ENCODE assay signal across 8 cellular contexts in genomic region chr4:68271851-68272756, GRCh38. TPM values are rescaled to one million over a fixed set of nuclear protein-coding genes. Genes with fewer than 3 reads are reported as not detected.
DNase-seq lines count a peak whose midpoint lies in the region; ATAC-seq and TF ChIP-seq lines count a peak whose summit lies in the region.

No MANE protein-coding gene starts in this region.

- H2BK15ac ChIP-seq in H9 (ENCODE audit: low read depth, low read length): no peak overlapping the region

- TF ChIP-seq EP300 in gastroesophageal sphincter (IDR thresholded peaks at IDR 0.05): no peak

- H3K4me2 ChIP-seq in H9 (ENCODE audit: insufficient read depth, insufficient read length, low read length) (peak overlapping the region; percentile 33), Karpas-422 (ENCODE audit: low read depth, low read length, poor library complexity, severe bottlenecking) (no peak overlapping the region)

- H3K27ac ChIP-seq in H9 (ENCODE audit: insufficient read length, low read depth, low read length) (no peak overlapping the region), Karpas-422 (ENCODE audit: low read length) (no peak overlapping the region), gastroesophageal sphincter (no peak overlapping the region), prostate gland (no peak overlapping the region)

- H2AK5ac ChIP-seq in H9 (ENCODE audit: insufficient read length, low read length): no peak overlapping the region

- H3K27me3 ChIP-seq in H9 (ENCODE audit: insufficient read depth, low read length): no peaks in the 10 kb centered on the region
- no peaks in the 10 kb centered on the region for H3K27me3 ChIP-seq in Karpas-422 (ENCODE audit: low read length)
- peaks cover 4% of the 10 kb centered on the region for H3K27me3 ChIP-seq in gastroesophageal sphincter
- no peaks in the 10 kb centered on the region for H3K27me3 ChIP-seq in prostate gland (replicated peaks; ENCODE audit: insufficient read depth)

- H2BK12ac ChIP-seq in H9 (ENCODE audit: insufficient read length, low read depth, low read length): no peak overlapping the region

- no peaks in the 10 kb centered on the region for H3K27me3 Mint-ChIP-seq in H9 (ENCODE audit: low read depth)

- peaks cover 10% of the 10 kb centered on the region; the same call in 1 of the 2 replicates for H3K4me1 ChIP-seq in H9 (ENCODE audit: insufficient read depth, low read length)
- no peaks in the 10 kb centered on the region for H3K4me1 ChIP-seq in Karpas-422 (ENCODE audit: low read length)
- H3K4me1 ChIP-seq in gastroesophageal sphincter: no peaks in the 10 kb centered on the region
- no peaks in the 10 kb centered on the region for H3K4me1 ChIP-seq in prostate gland (replicated peaks)

- no peak overlapping the region for H4K91ac ChIP-seq in H9 (ENCODE audit: insufficient read length, low read depth, low read length)

- H2BK20ac ChIP-seq in H9 (ENCODE audit: low read depth, low read length, poor library complexity, severe bottlenecking): no peak overlapping the region

- H2BK5ac ChIP-seq in H9 (ENCODE audit: insufficient read length, low read length): no peak overlapping the region

- H3K23me2 ChIP-seq in H9 (ENCODE audit: insufficient read length, low read depth, low read length, poor library complexity, severe bottlenecking): no peaks in the 10 kb centered on the region

- TF ChIP-seq POLR2A in gastroesophageal sphincter (IDR thresholded peaks at IDR 0.05) (no peak), prostate gland (IDR thresholded peaks at IDR 0.05) (no peak)

- H3K79me2 ChIP-seq in H9 (ENCODE audit: insufficient read depth, low read length) (no peaks in the 10 kb centered on the region), Karpas-422 (ENCODE audit: low read length) (no peaks in the 10 kb centered on the region)

- H2BK120ac ChIP-seq in H9 (ENCODE audit: low read depth, low read length, poor library complexity, severe bottlenecking): no peak overlapping the region

- H3K4me3 Mint-ChIP-seq in H9: peak overlapping the region; percentile 55 to 62

- peaks cover 36 to 38% of the 10 kb centered on the region in 2 experiments for H3K9me3 Mint-ChIP-seq in H9

- H3K36me3 Mint-ChIP-seq in H9 (ENCODE audit: insufficient read depth in 1 of 3, low read depth in 3 of 3): peaks cover 30 to 48% (median 32%) of the 10 kb centered on the region in 3 experiments

- ATAC-seq in gastroesophageal sphincter: peak; percentile 63

- H3K79me1 ChIP-seq in H9 (ENCODE audit: insufficient read depth, low read depth, low read length, poor library complexity, severe bottlenecking): no peaks in the 10 kb centered on the region

- H3K4me3 ChIP-seq in AG10803 (ENCODE audit: low read length) (peak overlapping the region; percentile 53), Karpas-422 (ENCODE audit: low read length) (no peak overlapping the region), WI38 (ENCODE audit: low read depth, low read length) (peak overlapping the region; percentile 22; the same call in 1 of the 2 replicates), gastroesophageal sphincter (peak overlapping the region in 1 of 2 donors; percentile 4), prostate gland (no peak overlapping the region)

- no peaks in the 10 kb centered on the region for H3K9me2 ChIP-seq in Karpas-422 (replicated peaks; ENCODE audit: insufficient read depth, low read length)

- no CpG with 5 or more reads among the region's 13 CpGs for WGBS in H9 (ENCODE audit: extremely low coverage, insufficient read length, low lambda C conversion rate)
- 27 to 30% methylated on average over 5 to 13 of the region's 13 CpGs for WGBS in gastroesophageal sphincter (ENCODE audit: low coverage in 1 of 2), 2 donors
- WGBS in prostate gland: 39% methylated on average over 13 of the region's 13 CpGs

- H3K9ac ChIP-seq in H9 (ENCODE audit: extremely low read depth, insufficient read length, low read length) (peak overlapping the region; percentile 17), Karpas-422 (ENCODE audit: low read length) (no peak overlapping the region)

- H3K9me3 ChIP-seq in H9 (ENCODE audit: control insufficient read depth, low read depth, low read length) (peaks cover 18% of the 10 kb centered on the region), Karpas-422 (ENCODE audit: low read length) (no peaks in the 10 kb centered on the region), gastroesophageal sphincter (no peaks in the 10 kb centered on the region), prostate gland (no peaks in the 10 kb centered on the region)

- no peak overlapping the region for H4K5ac ChIP-seq in H9 (ENCODE audit: insufficient read length, low read depth, low read length)

- no peak overlapping the region for H4K8ac ChIP-seq in H9 (replicated peaks; ENCODE audit: insufficient read length, low read depth, low read length)

- no peak overlapping the region for H3K4ac ChIP-seq in H9 (ENCODE audit: low read depth, low read length)

- H4K20me1 ChIP-seq in H9 (ENCODE audit: control insufficient read depth, insufficient read depth, insufficient read length): no peaks in the 10 kb centered on the region
- H4K20me1 ChIP-seq in Karpas-422 (ENCODE audit: insufficient read depth, low read depth, low read length): no peaks in the 10 kb centered on the region

- H3T11ph ChIP-seq in H9 (ENCODE audit: low read length): no peak overlapping the region

- no peak overlapping the region for H3K56ac ChIP-seq in H9 (ENCODE audit: insufficient read length, low read depth, low read length)

- DNase-seq in AG10803 (ENCODE audit: low read depth): peak; percentile 71
- peak; percentile 35 for DNase-seq in GM04503 (ENCODE audit: low read depth)
- DNase-seq in H9: peak; percentile 32
- peak; percentile 78 for DNase-seq in Karpas-422
- DNase-seq in prostate gland (ENCODE audit: low spot score): peak; percentile 12
- DNase-seq in KG1 (lab: John Stamatoyannopoulos, UW): no peak

- intact Hi-C loops in prostate gland (cut with DNase I): loop anchor here (5.0 kb wide), 1 partner anchor 105 kb away; no protein-coding TSS in a partner anchor

- no peak overlapping the region for H3K18ac ChIP-seq in H9 (ENCODE audit: insufficient read length, low read depth, low read length)

- TF ChIP-seq CTCF in AG10803 (conservative IDR thresholded peaks at IDR 0.05; ENCODE audit: low read length) (peak; percentile 75), H9 (conservative IDR thresholded peaks at IDR 0.05) (peak; percentile 80), WI38 (IDR thresholded peaks at IDR 0.05; ENCODE audit: low read depth, low read length) (peak; percentile 48; the same call in 1 of the 2 replicates), gastroesophageal sphincter (IDR thresholded peaks at IDR 0.05) (peak; percentile 73 to 77 (median 74)), prostate gland (IDR thresholded peaks at IDR 0.05) (peak; percentile 49 to 87 (median 84))

- H3K36me3 ChIP-seq in Karpas-422 (ENCODE audit: insufficient read depth, low read length) (no peaks in the 10 kb centered on the region), gastroesophageal sphincter (no peaks in the 10 kb centered on the region), prostate gland (no peaks in the 10 kb centered on the region)

- peaks cover 27% of the 10 kb centered on the region in 2 experiments for H3K4me1 Mint-ChIP-seq in H9

- H3K14ac ChIP-seq in H9 (ENCODE audit: insufficient read depth, low read length): no peak overlapping the region

- no peak overlapping the region for H3K23ac ChIP-seq in H9 (ENCODE audit: insufficient read length, low read depth, low read length)

- H2AFZ ChIP-seq in H9 (ENCODE audit: low read length) (peak overlapping the region; percentile 77), Karpas-422 (ENCODE audit: low read length) (no peak overlapping the region)

- H3K27ac Mint-ChIP-seq in H9: peak overlapping the region; percentile 44 to 97 (median 95)

RNA-seq across cellular contexts. Expression of gene TMPRSS11B, which starts 26.6 kb away (rescaled TPM):
- not detected in 2 replicates for total RNA-seq in H9 (2021)
- total RNA-seq in Karpas-422 (2014; rRNA removed; shearing (Covaris generic); ENCODE audit: low replicate concordance): not detected in 2 replicates
- total RNA-seq in gastroesophageal sphincter: 1 to 10 TPM in 2 of 4 donors, under 1 TPM in 1, not detected in 1; 0.40 to 3.2 (median 1.6) TPM
- not detected for total RNA-seq in prostate gland

Comparison
In these comparisons a context has a peak if more than half of its experiments do, and no peak if none do; other contexts are left out.
1. H3K4me3 ChIP-seq: peak in AG10803 (single experiment) and WI38 (single experiment); none in Karpas-422 (single experiment) and prostate gland (0 of 2).
2. Peak in every context shown above with its lines, with median percentiles within 50 percentile points of each other: CTCF ChIP-seq.